Comparison of ENCODE assay signal across 34 cellular contexts in the genomic region with DNA sequence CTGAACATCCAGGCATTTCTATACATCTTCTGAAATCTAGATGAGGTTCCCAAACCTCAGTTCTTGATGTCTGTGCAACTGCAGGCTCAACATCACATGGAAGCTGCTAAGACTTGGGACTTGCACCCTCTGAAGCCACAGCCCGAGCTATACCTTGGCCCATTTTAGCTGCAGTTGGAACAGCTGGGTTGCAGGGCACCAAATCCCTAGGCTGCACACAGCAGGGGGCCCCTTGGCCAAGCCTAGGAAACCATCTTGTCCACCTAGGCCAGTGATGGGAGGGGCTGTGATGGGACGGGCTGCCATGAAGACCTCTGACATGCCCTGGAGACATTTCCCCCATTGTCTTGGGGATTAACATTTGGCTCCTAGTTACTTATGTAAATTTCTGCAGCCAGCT.
"Had no signal": no experiment of that assay in that cellular context is flagged by ENCODE, and none has a peak within 500 bp of the region (broad histone marks: within the 10 kb centered on the region; RNA-seq: fewer than 3 reads in every experiment).

No MANE protein-coding gene starts in this region.

- H3K4me2 ChIP-seq: KMS-11 had no signal

- H3K36me3 ChIP-seq: MG63 had no signal

- DNase-seq: Karpas-422, Kasumi-1, MG63, MM.1S, MV-4-11, NCI-H1048, NCI-H1092, NCI-H1092 treated with DMSO at 0.1 percent for 48 hours, NCI-H1105, NCI-H1105 treated with DMSO at 0.1 percent for 48 hours, NCI-H1417, NCI-H1417 treated with DMSO at 0.1 percent for 48 hours, NCI-H1436, NCI-H1436 treated with DMSO at 0.1 percent for 48 hours, NCI-H146, NCI-H1694, NCI-H1694 treated with DMSO at 0.1 percent for 48 hours, NCI-H187, NCI-H187 treated with DMSO at 0.1 percent for 48 hours, NCI-H1930, NCI-H2029, NCI-H2029 treated with DMSO at 0.1 percent for 48 hours, NCI-H2081, NCI-H2081 treated with DMSO at 0.1 percent for 48 hours, NCI-H2107, NCI-H2171, NCI-H2171 treated with DMSO at 0.1 percent for 48 hours, NCI-H2227 treated with DMSO at 0.1 percent for 48 hours, NCI-H226, NCI-H345, NCI-H446, NCI-H446 treated with DMSO at 0.1 percent for 48 hours, NCI-H510A had no signal

- H3K4me3 ChIP-seq: MG63 had no signal

- H3K27ac ChIP-seq: KMS-11 had no signal

- H3K9ac ChIP-seq: KMS-11 had no signal

- H3K27me3 ChIP-seq: MG63 had no signal

- H3K9me3 ChIP-seq: MG63 had no signal
